Comparison of ENCODE assay signal across 32 cellular contexts in the genomic region with DNA sequence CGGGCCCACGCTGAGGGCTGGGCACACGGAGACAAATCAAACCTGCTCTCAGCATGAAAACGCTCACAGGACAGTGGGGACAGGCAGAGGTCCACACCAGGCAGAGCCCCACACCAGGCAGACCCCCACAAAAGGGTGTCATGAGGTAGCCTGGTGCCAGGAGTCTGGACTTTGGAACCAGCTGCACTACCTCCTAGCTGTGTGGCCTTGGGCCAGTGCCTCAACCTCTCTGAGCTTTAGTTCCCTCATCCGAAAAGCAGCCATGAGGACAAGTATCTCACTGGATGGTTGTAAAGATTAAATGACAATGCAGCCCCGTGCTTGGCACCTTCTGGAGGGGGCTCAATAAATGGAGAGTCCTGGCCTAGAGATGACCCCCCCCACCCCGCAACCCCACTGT. TPM values are rescaled to one million over a fixed set of nuclear protein-coding genes. Genes with fewer than 3 reads are reported as not detected.
"Had no signal": no experiment of that assay in that cellular context is flagged by ENCODE, and none has a peak within 500 bp of the region (broad histone marks: within the 10 kb centered on the region; RNA-seq: fewer than 3 reads in every experiment).

No MANE protein-coding gene starts in this region.

- H3K4me3 ChIP-seq: gastroesophageal sphincter, ovary, skin epidermis, upper lobe of left lung, vagina had no signal

- H3K36me3 ChIP-seq: gastroesophageal sphincter, neutrophil, ovary, upper lobe of left lung, vagina had no signal

- DNase-seq: activated CD4-positive, alpha-beta T cell treated with anti-CD3 and anti-CD28 coated beads for 36 hours; activated CD4-positive, CD25-positive, alpha-beta regulatory T cell; activated CD8-positive, alpha-beta memory T cell treated with anti-CD3 and anti-CD28 coated beads, Interleukin-2, amount 10 ng/mL, durations not matched to agents 7 days and 5 days; activated CD8-positive, alpha-beta T cell treated with anti-CD3 and anti-CD28 coated beads, Interleukin-2, amount 10 ng/mL, durations not matched to agents 7 days and 5 days; activated naive CD4-positive, alpha-beta T cell; activated T-cell treated with anti-CD3 and anti-CD28 coated beads for 4 hours; activated T-cell treated with anti-CD3 and anti-CD28 coated beads, Interleukin-2, amount 50 U/mL, for 72 hours; dermis blood vessel endothelial cell; effector CD8-positive, alpha-beta T cell; erythroblast; head of caudate nucleus; hypothalamus; immature natural killer cell; ovary; stimulated activated CD4-positive, alpha-beta T cell treated with anti-CD3 and anti-CD28 coated beads, Interleukin-4, amount 100 ng/mL, for 24 hours; stimulated activated naive CD8-positive, alpha-beta T cell treated with anti-CD3 and anti-CD28 coated beads, Interleukin-15, amount 100 ng/mL, for 72 hours; substantia nigra; upper lobe of left lung had no signal

- H3K27me3 ChIP-seq: gastroesophageal sphincter, neutrophil, ovary, upper lobe of left lung, vagina had no signal

- H3K27ac ChIP-seq: gastroesophageal sphincter, neutrophil, ovary, vagina had no signal

- FAIRE-seq: colon had no signal

- H3K9me3 ChIP-seq: gastroesophageal sphincter, neutrophil, ovary, upper lobe of left lung, vagina had no signal

- H3K4me1 ChIP-seq: gastroesophageal sphincter, upper lobe of left lung, vagina had no signal

- ATAC-seq: activated CD4-positive, alpha-beta T cell treated with anti-CD3 and anti-CD28 coated beads for 36 hours; activated CD8-positive, alpha-beta memory T cell treated with anti-CD3 and anti-CD28 coated beads, Interleukin-2, amount 10 ng/mL, durations not matched to agents 7 days and 5 days; activated CD8-positive, alpha-beta T cell treated with anti-CD3 and anti-CD28 coated beads, Interleukin-2, amount 10 ng/mL, durations not matched to agents 7 days and 5 days; activated naive CD4-positive, alpha-beta T cell treated with anti-CD3 and anti-CD28 coated beads, Interleukin-2, amount 50 U/mL, for 72 hours; activated T-cell treated with anti-CD3 and anti-CD28 coated beads, Interleukin-2, amount 50 U/mL, for 72 hours; gastroesophageal sphincter; naive thymus-derived CD8-positive, alpha-beta T cell; sciatic nerve; stimulated activated effector memory CD8-positive, alpha-beta T cell treated with anti-CD3 and anti-CD28 coated beads, Interleukin-12 subunit alpha, Interleukin-12 subunit beta, amount 100 ng/mL, for 72 hours; stimulated activated naive CD8-positive, alpha-beta T cell treated with anti-CD3 and anti-CD28 coated beads, Interleukin-15, amount 100 ng/mL, for 72 hours had no signal

RNA-seq across cellular contexts. Expression of gene CRABP1, which starts 16.5 kb away (rescaled TPM):
- total RNA-seq: activated CD8-positive, alpha-beta memory T cell treated with anti-CD3 and anti-CD28 coated beads, Interleukin-2, amount 10 ng/mL, durations not matched to agents 7 days and 5 days; activated CD8-positive, alpha-beta T cell treated with anti-CD3 and anti-CD28 coated beads, Interleukin-2, amount 10 ng/mL, durations not matched to agents 7 days and 5 days; bronchial epithelial cell; dermis blood vessel endothelial cell; fibroblast of lung; fibroblast of villous mesenchyme; kidney epithelial cell; naive thymus-derived CD8-positive, alpha-beta T cell; renal cortical epithelial cell; vagina had no signal
- polyA plus RNA-seq: fibroblast of lung; immature natural killer cell; naive thymus-derived CD8-positive, alpha-beta T cell had no signal
